8 cellular contexts compared by ENCODE assay signal in the genomic region with DNA sequence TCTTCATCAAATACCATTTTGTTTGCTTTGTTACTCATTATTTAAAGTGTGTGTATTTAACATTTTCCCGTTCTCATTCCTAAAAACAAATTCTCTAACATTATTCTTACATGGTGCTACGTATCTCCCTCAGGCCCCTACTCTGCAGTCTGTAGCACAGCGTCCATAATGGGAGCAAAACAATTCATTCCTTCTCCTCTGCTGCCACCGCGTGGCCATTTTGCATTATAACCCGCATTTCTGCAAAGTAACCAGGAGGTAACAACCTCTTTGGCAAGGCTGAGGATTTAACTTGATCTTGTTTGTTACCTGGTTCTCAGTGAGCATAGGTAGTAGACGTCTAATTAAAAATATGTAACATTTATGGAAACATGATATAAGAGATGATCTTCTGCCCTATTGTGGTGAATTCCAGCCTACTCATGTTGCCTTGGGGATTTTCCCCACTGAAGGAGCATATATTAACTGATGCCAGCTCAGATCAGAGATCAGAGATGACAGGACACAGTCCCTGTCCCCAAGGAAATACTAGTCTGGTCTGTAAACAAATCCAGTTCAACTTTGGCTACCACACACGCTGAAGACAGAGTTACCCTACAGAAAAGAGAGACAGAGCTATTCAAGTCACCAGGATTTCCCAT. TPM values are rescaled to one million over a fixed set of nuclear protein-coding genes. Genes with fewer than 3 reads are reported as not detected.
A peak's percentile ranks its signal among the peaks of the same experiment; 100 is the strongest.
DNase-seq lines count a peak whose midpoint lies in the region; ATAC-seq, FAIRE-seq and TF ChIP-seq lines count a peak whose summit lies in the region.

No MANE protein-coding gene starts in this region.

- H2BK12ac ChIP-seq in H9 (ENCODE audit: insufficient read length, low read depth, low read length), result no peak overlapping the region

- no peak overlapping the region for H4K5ac ChIP-seq in H9 (ENCODE audit: insufficient read length, low read depth, low read length)

- no peaks in the 10 kb centered on the region; the same call in 1 of the 2 replicates for H3K4me1 ChIP-seq in H9 (ENCODE audit: insufficient read depth, low read length)
- H3K4me1 ChIP-seq in pancreas, result peaks cover 3 to 7% (median 4%) of the 10 kb centered on the region in 3 donors

- H3K27me3 Mint-ChIP-seq in H9 (ENCODE audit: low read depth), result no peaks in the 10 kb centered on the region; the same call in 1 of the 2 replicates

- no peak overlapping the region for H3K4ac ChIP-seq in H9 (ENCODE audit: low read depth, low read length)

- H2AFZ ChIP-seq in H9 (ENCODE audit: low read length), result no peak overlapping the region

- H4K20me1 ChIP-seq in H9 (ENCODE audit: control insufficient read depth, insufficient read depth, insufficient read length), result peaks cover 3% of the 10 kb centered on the region

- FAIRE-seq in pancreas (lab: Jason Lieb, UNC), result peak; percentile 96

- H3K9ac ChIP-seq in H9 (ENCODE audit: extremely low read depth, insufficient read length, low read length), result no peak overlapping the region

- H3K79me1 ChIP-seq in H9 (ENCODE audit: insufficient read depth, low read depth, low read length, poor library complexity, severe bottlenecking), result no peaks in the 10 kb centered on the region

- no peaks in the 10 kb centered on the region for H3K23me2 ChIP-seq in H9 (ENCODE audit: insufficient read length, low read depth, low read length, poor library complexity, severe bottlenecking)

- no peak overlapping the region for H3K56ac ChIP-seq in H9 (ENCODE audit: insufficient read length, low read depth, low read length)

- H2BK5ac ChIP-seq in H9 (ENCODE audit: insufficient read length, low read length), result no peak overlapping the region

- H3K36me3 ChIP-seq in pancreas, result no peaks in the 10 kb centered on the region

- WGBS in H9 (ENCODE audit: extremely low coverage, insufficient read length, low lambda C conversion rate), result no CpG with 5 or more reads among the region's 8 CpGs
- 1 to 2% methylated on average over 8 of the region's 8 CpGs for WGBS in pancreas, 2 donors

- H2AK5ac ChIP-seq in H9 (ENCODE audit: insufficient read length, low read length), result no peak overlapping the region

- no peak overlapping the region for H3K27ac Mint-ChIP-seq in H9

- no peak overlapping the region for H3K4me3 Mint-ChIP-seq in H9

- no peak overlapping the region for H3K14ac ChIP-seq in H9 (ENCODE audit: insufficient read depth, low read length)

- no peak overlapping the region for H3K18ac ChIP-seq in H9 (ENCODE audit: insufficient read length, low read depth, low read length)

- H3K9me3 Mint-ChIP-seq in H9, result peaks cover 15 to 18% of the 10 kb centered on the region in 2 experiments

- DNase-seq in EL (peak; percentile 72), H9 (peak; percentile 74), NAMALWA (ENCODE audit: low spot score) (peak; percentile 89), SK-N-DZ (ENCODE audit: low spot score) (peak; percentile 83), germinal center (ENCODE audit: low spot score) (peak; percentile 76), pancreas (peak; percentile 52 to 81 (median 72)), ureter (ENCODE audit: low spot score) (peak; percentile 70)
- peak; percentile 22 to 59 (median 49) for DNase-seq in activated naive CD4-positive, alpha-beta T cell (lab: John Stamatoyannopoulos, UW)

- H3K36me3 Mint-ChIP-seq in H9 (ENCODE audit: insufficient read depth in 1 of 3, low read depth in 3 of 3), result peaks cover 2 to 6% (median 5%) of the 10 kb centered on the region in 3 experiments; a peak in 6 of 7 replicates

- no peaks in the 10 kb centered on the region for H3K79me2 ChIP-seq in H9 (ENCODE audit: insufficient read depth, low read length)

- H3K23ac ChIP-seq in H9 (ENCODE audit: insufficient read length, low read depth, low read length), result no peak overlapping the region

- H3K4me1 Mint-ChIP-seq in H9, result no peaks in the 10 kb centered on the region; a peak in 2 of 4 replicates

- no peak overlapping the region for H3K27ac ChIP-seq in H9 (ENCODE audit: insufficient read length, low read depth, low read length)
- peak overlapping the region in 3 of 4 donors; percentile 26 to 55 (median 33) for H3K27ac ChIP-seq in pancreas

- H4K91ac ChIP-seq in H9 (ENCODE audit: insufficient read length, low read depth, low read length), result no peak overlapping the region

- peak; percentile 89 for TF ChIP-seq CTCF in H9 (conservative IDR thresholded peaks at IDR 0.05)
- peak; percentile 31 to 66 (median 52) for TF ChIP-seq CTCF in pancreas (IDR thresholded peaks at IDR 0.05)

- H4K8ac ChIP-seq in H9 (replicated peaks; ENCODE audit: insufficient read length, low read depth, low read length), result no peak overlapping the region

- intact Hi-C loops in pancreas (cut with DNase I), result loop anchor here in 2 of 3 donors (5.0 kb wide), 1 partner anchor 343 kb away; no protein-coding TSS in a partner anchor

- H3K4me2 ChIP-seq in H9 (ENCODE audit: insufficient read depth, insufficient read length, low read length), result no peak overlapping the region

- ATAC-seq in pancreas, result peak; percentile 92 to 99 (median 97)

- H2BK15ac ChIP-seq in H9 (ENCODE audit: low read depth, low read length), result no peak overlapping the region

- no peaks in the 10 kb centered on the region for H3K27me3 ChIP-seq in H9 (ENCODE audit: insufficient read depth, low read length)
- no peaks in the 10 kb centered on the region for H3K27me3 ChIP-seq in pancreas

- H3K9me3 ChIP-seq in H9 (ENCODE audit: control insufficient read depth, low read depth, low read length) (peaks cover 7% of the 10 kb centered on the region), pancreas (no peaks in the 10 kb centered on the region)

- no peak overlapping the region for H3K4me3 ChIP-seq in pancreas

- H2BK120ac ChIP-seq in H9 (ENCODE audit: low read depth, low read length, poor library complexity, severe bottlenecking), result no peak overlapping the region

- H3T11ph ChIP-seq in H9 (ENCODE audit: low read length), result no peak overlapping the region

- no peak overlapping the region for H2BK20ac ChIP-seq in H9 (ENCODE audit: low read depth, low read length, poor library complexity, severe bottlenecking)

RNA-seq across cellular contexts. Expression of a gene that starts 10.5 kb away (rescaled TPM):
- not detected in 2 replicates for total RNA-seq in H9 (2021)
- not detected in 2 replicates for polyA plus RNA-seq in SK-N-DZ (2014; cell fraction: cytosol; rRNA removed)
- polyA plus RNA-seq in SK-N-DZ (2014; cell fraction: nucleus; rRNA removed), result not detected in 2 replicates
- not detected for total RNA-seq in pancreas
- not detected for polyA plus RNA-seq in pancreas
- not detected for total RNA-seq in ureter

RNA-seq across cellular contexts. Expression of a gene that starts 18.0 kb away (rescaled TPM):
- total RNA-seq in H9 (2021) (24.3 and 25.6 TPM in 2 replicates), pancreas (10 to 100 TPM in 1 of 6 donors, 1 to 10 TPM in 5; 3.0 to 10.9 (median 6.0) TPM), ureter (17.9 TPM)
- polyA plus RNA-seq in SK-N-DZ (2014; cell fraction: cytosol; rRNA removed), result 40.3 and 42.8 TPM in 2 replicates
- polyA plus RNA-seq in SK-N-DZ (2014; cell fraction: nucleus; rRNA removed), result 14.8 and 18.6 TPM in 2 replicates
- polyA plus RNA-seq in pancreas, result 1 to 10 TPM; 3.6 to 6.6 TPM

RNA-seq across cellular contexts. Expression of a gene that starts 21.7 kb away (rescaled TPM):
- total RNA-seq in H9 (2021) (not detected in 2 replicates), pancreas (not detected), ureter (not detected)
- not detected in 2 replicates for polyA plus RNA-seq in SK-N-DZ (2014; cell fraction: cytosol; rRNA removed)
- polyA plus RNA-seq in SK-N-DZ (2014; cell fraction: nucleus; rRNA removed), result not detected in 2 replicates
- polyA plus RNA-seq in pancreas, result not detected
